In genomic region chr10:93703841-93704240, GRCh38 we compare ENCODE assay signal across 16 cellular contexts. TPM values are rescaled to one million over a fixed set of nuclear protein-coding genes. Genes with fewer than 3 reads are reported as not detected.
DNase-seq lines count a peak whose midpoint lies in the region; ATAC-seq and TF ChIP-seq lines count a peak whose summit lies in the region.
"Had no signal": no experiment of that assay in that cellular context is flagged by ENCODE, and none has a peak within 500 bp of the region (broad histone marks: within the 10 kb centered on the region; RNA-seq: fewer than 3 reads in every experiment).

No MANE protein-coding gene starts in this region.

- H3K4me1 ChIP-seq in MM.1S (ENCODE audit: low read length) (no peaks in the 10 kb centered on the region), psoas muscle (peaks cover 24% of the 10 kb centered on the region)

- H3K4me2 ChIP-seq in MM.1S (ENCODE audit: low read depth, low read length) = no peak overlapping the region

- H3K27ac Mint-ChIP-seq in brain = peak overlapping the region in 4 of 5 experiments; percentile 42 to 95 (median 83)
- H3K27ac Mint-ChIP-seq: progenitor cell of endocrine pancreas; stimulated activated effector memory CD8-positive, alpha-beta T cell treated with anti-CD3 and anti-CD28 coated beads, Interleukin-12 subunit alpha, Interleukin-12 subunit beta, amount 100 ng/mL, for 72 hours had no signal

- TF ChIP-seq CTCF in MM.1S (IDR thresholded peaks at IDR 0.05; ENCODE audit: low read length) (no peak), brain (conservative IDR thresholded peaks at IDR 0.05) (no peak), psoas muscle (IDR thresholded peaks at IDR 0.05) (no peak)

- H3K79me2 ChIP-seq in MM.1S (ENCODE audit: low read length) = 0 out of 2 replicates have a peak, but pooled peaks cover 7% of the 10 kb centered on the region

- H3K4me1 Mint-ChIP-seq in activated T-cell treated with anti-CD3 and anti-CD28 coated beads, Interleukin-2, amount 50 U/mL, for 4 hours (ENCODE audit: low read depth) = peaks cover 34% of the 10 kb centered on the region
- peaks cover 7% of the 10 kb centered on the region for H3K4me1 Mint-ChIP-seq in brain
- H3K4me1 Mint-ChIP-seq: stimulated activated effector memory CD8-positive, alpha-beta T cell treated with anti-CD3 and anti-CD28 coated beads, Interleukin-12 subunit alpha, Interleukin-12 subunit beta, amount 100 ng/mL, for 72 hours had no signal

- H3K27me3 Mint-ChIP-seq in activated T-cell treated with anti-CD3 and anti-CD28 coated beads, Interleukin-2, amount 50 U/mL, for 4 hours (ENCODE audit: low read depth) = no peaks in the 10 kb centered on the region
- peaks cover 8% of the 10 kb centered on the region for H3K27me3 Mint-ChIP-seq in brain

- no peak overlapping the region for H3K9ac ChIP-seq in MM.1S (ENCODE audit: low read length)

- H2AFZ ChIP-seq in MM.1S (ENCODE audit: low read length) = peak overlapping the region; percentile 72

- H3K9me2 ChIP-seq in MM.1S (replicated peaks; ENCODE audit: insufficient read depth, low read length) = no peaks in the 10 kb centered on the region

- intact Hi-C loops in psoas muscle (cut with DNase I) = loop anchor here (5.0 kb wide), 3 partner anchors 48 to 113 kb away; no protein-coding TSS in a partner anchor

- peaks cover 3% of the 10 kb centered on the region for H3K36me3 Mint-ChIP-seq in activated T-cell treated with anti-CD3 and anti-CD28 coated beads, Interleukin-2, amount 50 U/mL, for 4 hours (ENCODE audit: insufficient read depth)
- H3K36me3 Mint-ChIP-seq in brain = peaks cover 3% of the 10 kb centered on the region

- no peak overlapping the region for H3K27ac ChIP-seq in MM.1S (ENCODE audit: low read length)
- no peak overlapping the region for H3K27ac ChIP-seq in psoas muscle

- no peak for ATAC-seq in activated T-cell treated with anti-CD3 and anti-CD28 coated beads, Interleukin-2, amount 50 U/mL, for 4 hours
- ATAC-seq in psoas muscle = no peak
- no peak for ATAC-seq in HG03039 (IDR thresholded peaks at IDR 0.05; ENCODE audit: unreplicated experiment)
- no peak for ATAC-seq in GM21526 (IDR thresholded peaks at IDR 0.05; ENCODE audit: low FRiP score, unreplicated experiment)
- ATAC-seq: body of pancreas; stimulated activated effector memory CD8-positive, alpha-beta T cell treated with anti-CD3 and anti-CD28 coated beads, Interleukin-12 subunit alpha, Interleukin-12 subunit beta, amount 100 ng/mL, for 72 hours had no signal

- H3K9me3 ChIP-seq in MM.1S (replicated peaks; ENCODE audit: insufficient read depth, low read length) (no peaks in the 10 kb centered on the region), psoas muscle (no peaks in the 10 kb centered on the region)
- H3K9me3 ChIP-seq: body of pancreas, left lung had no signal

- 73 to 78% (median 75%) methylated on average over 1 of the region's 1 CpG for WGBS in psoas muscle, 3 donors

- DNase-seq in activated T-cell treated with anti-CD3 and anti-CD28 coated beads, Interleukin-2, amount 50 U/mL, for 4 hours = no peak
- DNase-seq in activated T-cell treated with anti-CD3 and anti-CD28 coated beads for 4 hours (no peak), MM.1S (no peak), psoas muscle (no peak), cortex of kidney (lab: John Stamatoyannopoulos, UW) (no peak)
- DNase-seq: activated CD8-positive, alpha-beta memory T cell treated with anti-CD3 and anti-CD28 coated beads, Interleukin-2, amount 50 U/mL, for 48 hours; left lung; NCI-H1694 treated with DMSO at 0.1 percent for 48 hours; stimulated activated CD4-positive, alpha-beta T cell treated with anti-CD3 and anti-CD28 coated beads, Interleukin-1b, Interleukin-23, amount 100 ng/mL, for 48 hours had no signal

- peak overlapping the region; percentile 73 for H3K4me3 Mint-ChIP-seq in activated T-cell treated with anti-CD3 and anti-CD28 coated beads, Interleukin-2, amount 50 U/mL, for 4 hours
- H3K4me3 Mint-ChIP-seq in brain = peak overlapping the region; percentile 66 to 89 (median 80)
- H3K4me3 Mint-ChIP-seq: stimulated activated effector memory CD8-positive, alpha-beta T cell treated with anti-CD3 and anti-CD28 coated beads, Interleukin-12 subunit alpha, Interleukin-12 subunit beta, amount 100 ng/mL, for 72 hours had no signal

- peaks cover 7% of the 10 kb centered on the region for H3F3A ChIP-seq in MM.1S (ENCODE audit: insufficient read depth, low read length)

- H3K4me3 ChIP-seq in MM.1S (ENCODE audit: low read length) (no peak overlapping the region), psoas muscle (peak overlapping the region; percentile 71)

- no peaks in the 10 kb centered on the region for H3K27me3 ChIP-seq in MM.1S (replicated peaks; ENCODE audit: insufficient read depth, low read length)
- H3K27me3 ChIP-seq in psoas muscle (ENCODE audit: insufficient read depth in 3 of 3, low read length in 2 of 3) = no peaks in the 10 kb centered on the region
- H3K27me3 ChIP-seq: body of pancreas, left lung had no signal

- 0 out of 2 replicates have a peak, but pooled peaks cover 3% of the 10 kb centered on the region for H3K36me3 ChIP-seq in MM.1S (replicated peaks; ENCODE audit: insufficient read depth, low read length)
- H3K36me3 ChIP-seq in psoas muscle (ENCODE audit: insufficient read depth in 1 of 2, low read depth in 1 of 2) = peaks cover 1 to 16% of the 10 kb centered on the region in 2 donors

- H3K9me3 Mint-ChIP-seq in activated T-cell treated with anti-CD3 and anti-CD28 coated beads, Interleukin-2, amount 50 U/mL, for 4 hours = no peaks in the 10 kb centered on the region
- H3K9me3 Mint-ChIP-seq in brain = no peaks in the 10 kb centered on the region
- H3K9me3 Mint-ChIP-seq: stimulated activated effector memory CD8-positive, alpha-beta T cell treated with anti-CD3 and anti-CD28 coated beads, Interleukin-12 subunit alpha, Interleukin-12 subunit beta, amount 100 ng/mL, for 72 hours had no signal

- no peaks in the 10 kb centered on the region for H4K20me1 ChIP-seq in MM.1S (ENCODE audit: insufficient read depth, low read length)

RNA-seq across cellular contexts. Expression of gene FRA10AC1, which starts 1.4 kb away (rescaled TPM):
- total RNA-seq in activated T-cell treated with anti-CD3 and anti-CD28 coated beads, Interleukin-2, amount 50 U/mL, for 4 hours = 10 to 100 TPM; 10.1 to 11.1 (median 10.1) TPM
- polyA plus RNA-seq in brain (ENCODE audit: insufficient read depth, low read depth, low replicate concordance) (10.0 TPM), psoas muscle (10 to 100 TPM in 1 of 3 donors, 1 to 10 TPM in 2; 6.4 to 15.0 (median 7.2) TPM)
- total RNA-seq in psoas muscle = 10 to 100 TPM in 3 of 4 donors, 1 to 10 TPM in 1; 6.7 to 14.0 (median 13.4) TPM

RNA-seq across cellular contexts. Expression of gene LGI1, which starts 53.9 kb away (rescaled TPM):
- total RNA-seq in activated T-cell treated with anti-CD3 and anti-CD28 coated beads, Interleukin-2, amount 50 U/mL, for 4 hours = not detected
- 6.7 TPM for polyA plus RNA-seq in brain (ENCODE audit: insufficient read depth, low read depth, low replicate concordance)
- 1 to 10 TPM; 1.3 to 7.3 (median 2.6) TPM for total RNA-seq in psoas muscle
- polyA plus RNA-seq in psoas muscle = 1 to 10 TPM in 2 of 3 donors, under 1 TPM in 1; 0.20 to 1.4 (median 1.4) TPM
- total RNA-seq: body of pancreas; left lung; progenitor cell of endocrine pancreas; T-helper 2 cell treated with Interferon-gamma antibody and Interleukin-4, amounts not matched to agents 100 ng/mL and 5 ng/mL, for 36 hours had no signal
